1 cellular context compared by ENCODE assay signal in the genomic region with DNA sequence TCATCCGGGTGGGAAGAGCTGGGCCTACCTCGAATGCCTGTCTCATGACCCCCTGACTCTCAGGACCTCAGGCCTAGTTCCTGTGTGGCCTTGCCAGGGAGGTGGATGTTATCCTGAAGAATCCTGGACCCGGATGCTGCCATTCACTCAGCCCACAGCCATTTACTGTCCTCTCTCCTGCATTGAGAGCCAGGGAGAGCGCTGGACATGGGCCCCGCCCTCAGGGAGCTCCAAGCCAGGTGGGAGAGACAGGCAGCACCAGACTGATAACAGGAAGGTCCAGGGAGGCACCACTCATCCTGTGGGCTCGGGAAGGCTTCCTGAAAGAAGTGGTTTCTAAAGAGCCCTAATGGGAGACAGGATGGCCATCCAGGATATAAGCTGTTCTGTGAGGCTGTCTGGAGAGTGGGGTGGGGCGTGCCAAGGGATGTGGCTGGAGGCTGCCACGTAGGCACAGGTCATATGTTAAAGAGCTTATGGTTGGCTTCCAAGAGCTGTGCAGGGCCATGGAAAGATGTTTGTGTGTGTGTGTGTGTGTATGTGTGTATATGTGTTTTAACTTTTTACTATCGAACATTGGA.
TF ChIP-seq lines count a peak whose summit lies in the region.

No MANE protein-coding gene starts in this region.

TF ChIP-seq in HepG2, 621 proteins besides CTCF, POLR2A, EP300 and RAD21:
- TF ChIP-seq SYNCRIP (IDR thresholded peaks at IDR 0.05; ENCODE audit: insufficient read depth, low read depth, low read length): no peak
- peak; percentile 94 for TF ChIP-seq AGO1 (IDR thresholded peaks at IDR 0.05; ENCODE audit: low read depth, low read length, poor library complexity, severe bottlenecking)
TF ChIP-seq in HepG2: peak in this region for 1.
